In genomic region chr1:155167166-155168104, GRCh38 we compare ENCODE assay signal across 8 cellular contexts. TPM values are rescaled to one million over a fixed set of nuclear protein-coding genes. Genes with fewer than 3 reads are reported as not detected.
DNase-seq lines count a peak whose midpoint lies in the region; ATAC-seq and TF ChIP-seq lines count a peak whose summit lies in the region.

No MANE protein-coding gene starts in this region.

- peaks cover 18% of the 10 kb centered on the region for H3K36me3 ChIP-seq in CD4-positive, CD25-positive, alpha-beta regulatory T cell (ENCODE audit: control insufficient read depth, insufficient read depth, low read length)
- H3K36me3 ChIP-seq in WERI-Rb-1 (peaks cover 23% of the 10 kb centered on the region), breast epithelium (no peaks in the 10 kb centered on the region), iPS-20b (ENCODE audit: insufficient read depth, low read depth, low read length) (peaks cover 15% of the 10 kb centered on the region), smooth muscle cell (ENCODE audit: low read depth) (no peaks in the 10 kb centered on the region)

- no peak overlapping the region for H3K4me3 ChIP-seq in CD4-positive, CD25-positive, alpha-beta regulatory T cell (ENCODE audit: low read depth, low read length)
- no peak overlapping the region for H3K4me3 ChIP-seq in HFF-Myc (replicated peaks; ENCODE audit: low read depth, low read length)
- peak overlapping the region; percentile 45 for H3K4me3 ChIP-seq in WERI-Rb-1 (ENCODE audit: low read depth, low read length)
- H3K4me3 ChIP-seq in breast epithelium: peak overlapping the region in 2 of 3 donors; percentile 7 to 50
- peak overlapping the region; percentile 76 for H3K4me3 ChIP-seq in iPS-20b (ENCODE audit: low read length)
- peak overlapping the region; percentile 27 for H3K4me3 ChIP-seq in smooth muscle cell

- H3K4me1 Mint-ChIP-seq in CD4-positive, CD25-positive, alpha-beta regulatory T cell: peaks cover 11 to 31% (median 20%) of the 10 kb centered on the region in 4 donors

- H2AFZ ChIP-seq in smooth muscle cell (ENCODE audit: low read depth): no peak overlapping the region

- H3K9me3 Mint-ChIP-seq in CD4-positive, CD25-positive, alpha-beta regulatory T cell: no peaks in the 10 kb centered on the region

- peak; percentile 71 to 87 (median 80) for DNase-seq in CD4-positive, CD25-positive, alpha-beta regulatory T cell
- peak; percentile 77 for DNase-seq in HFF-Myc (ENCODE audit: extremely low read depth, low read depth)
- peak; percentile 94 for DNase-seq in NCI-H2227 (lab: John Stamatoyannopoulos, UW; ENCODE audit: unreplicated experiment)
- peak; percentile 99 for DNase-seq in WERI-Rb-1
- DNase-seq in breast epithelium (ENCODE audit: low spot score in 2 of 2): peak; percentile 75 to 88
- DNase-seq in smooth muscle cell (lab: John Stamatoyannopoulos, UW; ENCODE audit: unreplicated experiment): peak; percentile 46

- no peaks in the 10 kb centered on the region for H4K20me1 ChIP-seq in smooth muscle cell (ENCODE audit: low read depth)

- peak; percentile 90 for TF ChIP-seq CTCF in HFF-Myc (IDR thresholded peaks at IDR 0.05; ENCODE audit: low read depth, low read length, missing control alignments)
- peak; percentile 100 for TF ChIP-seq CTCF in WERI-Rb-1 (IDR thresholded peaks at IDR 0.05; ENCODE audit: low read depth, low read length)
- TF ChIP-seq CTCF in breast epithelium (IDR thresholded peaks at IDR 0.05): peak; percentile 83 to 95 (median 94)
- peak; percentile 93 for TF ChIP-seq CTCF in smooth muscle cell (IDR thresholded peaks at IDR 0.05; ENCODE audit: borderline replicate concordance, insufficient read depth, poor library complexity, severe bottlenecking)

- H3F3A ChIP-seq in smooth muscle cell (ENCODE audit: low read depth): no peaks in the 10 kb centered on the region

- intact Hi-C loops in breast epithelium (cut with DNase I; ENCODE audit: low total_unique reads): loop anchor here (5.0 kb wide), 1 partner anchor 75 kb away; no protein-coding TSS in a partner anchor

- H3K4me3 Mint-ChIP-seq in CD4-positive, CD25-positive, alpha-beta regulatory T cell: peak overlapping the region; percentile 23 to 68 (median 50)

- no peak for TF ChIP-seq POLR2A in breast epithelium (IDR thresholded peaks at IDR 0.05)

- H3K36me3 Mint-ChIP-seq in CD4-positive, CD25-positive, alpha-beta regulatory T cell: peaks cover 10% of the 10 kb centered on the region

- H3K4me1 ChIP-seq in CD4-positive, CD25-positive, alpha-beta regulatory T cell (ENCODE audit: control insufficient read depth, insufficient read depth, low read length, poor library complexity, severe bottlenecking): peaks cover 13% of the 10 kb centered on the region
- H3K4me1 ChIP-seq in breast epithelium (peaks cover 3% of the 10 kb centered on the region in 2 donors), iPS-20b (ENCODE audit: insufficient read depth, low read length) (peaks cover 11% of the 10 kb centered on the region; the same call in 1 of the 2 replicates), smooth muscle cell (ENCODE audit: low read depth) (peaks cover 13% of the 10 kb centered on the region)

- H3K9ac ChIP-seq in iPS-20b (ENCODE audit: low read depth, low read length): peak overlapping the region; percentile 66; the same call in 1 of the 2 replicates
- H3K9ac ChIP-seq in smooth muscle cell (ENCODE audit: low read depth): no peak overlapping the region

- no peak overlapping the region for H3K27ac ChIP-seq in CD4-positive, CD25-positive, alpha-beta regulatory T cell (ENCODE audit: insufficient read depth, low read length, poor library complexity, severe bottlenecking)
- H3K27ac ChIP-seq in WERI-Rb-1 (no peak overlapping the region), breast epithelium (peak overlapping the region; percentile 40 to 79), iPS-20b (ENCODE audit: low read length) (no peak overlapping the region), smooth muscle cell (ENCODE audit: low read depth) (no peak overlapping the region)

- H3K4me2 ChIP-seq in smooth muscle cell: peak overlapping the region; percentile 60

- peaks cover 8% of the 10 kb centered on the region for H3K27me3 Mint-ChIP-seq in CD4-positive, CD25-positive, alpha-beta regulatory T cell

- peak overlapping the region in 1 of 3 donors; percentile 52 for H3K27ac Mint-ChIP-seq in CD4-positive, CD25-positive, alpha-beta regulatory T cell

- H3K27me3 ChIP-seq in CD4-positive, CD25-positive, alpha-beta regulatory T cell (ENCODE audit: control insufficient read depth, insufficient read depth, low read length): no peaks in the 10 kb centered on the region
- H3K27me3 ChIP-seq in WERI-Rb-1 (ENCODE audit: insufficient read depth, low read depth, severe bottlenecking): no peaks in the 10 kb centered on the region
- no peaks in the 10 kb centered on the region for H3K27me3 ChIP-seq in breast epithelium
- no peaks in the 10 kb centered on the region for H3K27me3 ChIP-seq in iPS-20b (ENCODE audit: insufficient read depth, low read length)
- no peaks in the 10 kb centered on the region for H3K27me3 ChIP-seq in smooth muscle cell (ENCODE audit: low read depth)

- peak; percentile 69 to 74 for ATAC-seq in CD4-positive, CD25-positive, alpha-beta regulatory T cell (ENCODE audit: low read depth in 2 of 2)
- ATAC-seq in HG03571 (IDR thresholded peaks at IDR 0.05; ENCODE audit: unreplicated experiment): no peak

- WGBS in smooth muscle cell (ENCODE audit: low lambda C conversion rate): 11% methylated on average over 26 of the region's 28 CpGs

- no peaks in the 10 kb centered on the region for H3K9me3 ChIP-seq in CD4-positive, CD25-positive, alpha-beta regulatory T cell (ENCODE audit: control insufficient read depth in 2 of 2, low read length in 2 of 2)
- H3K9me3 ChIP-seq in WERI-Rb-1 (ENCODE audit: severe bottlenecking) (peaks cover 2% of the 10 kb centered on the region), breast epithelium (no peaks in the 10 kb centered on the region), iPS-20b (ENCODE audit: insufficient read depth, low read depth, low read length) (no peaks in the 10 kb centered on the region), smooth muscle cell (replicated peaks; ENCODE audit: low read depth) (no peaks in the 10 kb centered on the region)

- H3K79me2 ChIP-seq in smooth muscle cell (ENCODE audit: low read depth): peaks cover 16% of the 10 kb centered on the region

RNA-seq across cellular contexts. Expression of gene KRTCAP2, which starts 5.7 kb away (rescaled TPM):
- total RNA-seq in CD4-positive, CD25-positive, alpha-beta regulatory T cell: 122 TPM
- 100 to 1,000 TPM; 468 to 537 (median 507) TPM for polyA plus RNA-seq in CD4-positive, CD25-positive, alpha-beta regulatory T cell
- total RNA-seq in breast epithelium: 100 to 1,000 TPM; 104 to 147 (median 131) TPM
- total RNA-seq in smooth muscle cell: 192 and 283 TPM in 2 replicates
- 607 and 642 TPM in 2 replicates for polyA plus RNA-seq in smooth muscle cell

RNA-seq across cellular contexts. Expression of gene TRIM46, which starts 6.2 kb away (rescaled TPM):
- total RNA-seq in CD4-positive, CD25-positive, alpha-beta regulatory T cell: 6.1 TPM
- polyA plus RNA-seq in CD4-positive, CD25-positive, alpha-beta regulatory T cell: 1 to 10 TPM in 2 of 4 donors, under 1 TPM in 2; 0.44 to 1.6 (median 0.78) TPM
- 1 to 10 TPM in 1 of 3 donors, under 1 TPM in 1, not detected in 1; 0.98 to 1.5 TPM for total RNA-seq in breast epithelium
- total RNA-seq in smooth muscle cell: 1.5 and 3.8 TPM in 2 replicates
- polyA plus RNA-seq in smooth muscle cell: 3.6 and 4.3 TPM in 2 replicates

RNA-seq across cellular contexts. Expression of gene DPM3, which starts 27.1 kb away (rescaled TPM):
- 28.1 TPM for total RNA-seq in CD4-positive, CD25-positive, alpha-beta regulatory T cell
- polyA plus RNA-seq in CD4-positive, CD25-positive, alpha-beta regulatory T cell: 100 to 1,000 TPM in 3 of 4 donors, 10 to 100 TPM in 1; 98.3 to 116 (median 101) TPM
- 10 to 100 TPM; 53.7 to 69.4 (median 68.2) TPM for total RNA-seq in breast epithelium
- 51.5 and 69.1 TPM in 2 replicates for total RNA-seq in smooth muscle cell
- 75.8 and 79.9 TPM in 2 replicates for polyA plus RNA-seq in smooth muscle cell

RNA-seq across cellular contexts. Expression of gene SLC50A1, which starts 31.8 kb away (rescaled TPM):
- 24.1 TPM for total RNA-seq in CD4-positive, CD25-positive, alpha-beta regulatory T cell
- polyA plus RNA-seq in CD4-positive, CD25-positive, alpha-beta regulatory T cell: 10 to 100 TPM; 45.1 to 59.3 (median 46.0) TPM
- total RNA-seq in breast epithelium (10 to 100 TPM; 25.0 to 32.4 (median 28.5) TPM), smooth muscle cell (44.5 and 44.7 TPM in 2 replicates)
- polyA plus RNA-seq in smooth muscle cell: 98.0 and 109 TPM in 2 replicates

RNA-seq across cellular contexts. Expression of gene EFNA1, which starts 39.8 kb away (rescaled TPM):
- total RNA-seq in CD4-positive, CD25-positive, alpha-beta regulatory T cell: 0.30 TPM
- 1 to 10 TPM; 1.4 to 6.8 (median 3.3) TPM for polyA plus RNA-seq in CD4-positive, CD25-positive, alpha-beta regulatory T cell
- total RNA-seq in breast epithelium: 100 to 1,000 TPM in 2 of 3 donors, 10 to 100 TPM in 1; 18.7 to 163 (median 120) TPM
- 14.4 and 20.9 TPM in 2 replicates for total RNA-seq in smooth muscle cell
- polyA plus RNA-seq in smooth muscle cell: 16.4 and 53.5 TPM in 2 replicates

Comparison
In these comparisons a context has a peak if more than half of its experiments do, and no peak if none do; other contexts are left out.
1. DNase-seq: peak in every context shown above with its lines; median percentile 99 in WERI-Rb-1; 94 in NCI-H2227; 82 in breast epithelium; 80 in CD4-positive, CD25-positive, alpha-beta regulatory T cell; 77 in HFF-Myc; 46 in smooth muscle cell.
2. H3K27ac ChIP-seq: peak in breast epithelium (2 of 2); none in CD4-positive, CD25-positive, alpha-beta regulatory T cell (single experiment), WERI-Rb-1 (single experiment), iPS-20b (single experiment) and smooth muscle cell (single experiment).
3. H3K4me3 ChIP-seq: peak in WERI-Rb-1 (single experiment), breast epithelium (2 of 3), iPS-20b (single experiment) and smooth muscle cell (single experiment); none in CD4-positive, CD25-positive, alpha-beta regulatory T cell (single experiment) and HFF-Myc (single experiment).
4. Peak in every context shown above with its lines, with median percentiles within 50 percentile points of each other: CTCF ChIP-seq.